Comparison of ENCODE assay signal across 11 cellular contexts in genomic region chr2:36376992-36377738, GRCh38. TPM values are rescaled to one million over a fixed set of nuclear protein-coding genes. Genes with fewer than 3 reads are reported as not detected.
DNase-seq lines count a peak whose midpoint lies in the region; ATAC-seq and TF ChIP-seq lines count a peak whose summit lies in the region.
"Had no signal": no experiment of that assay in that cellular context is flagged by ENCODE, and none has a peak within 500 bp of the region (broad histone marks: within the 10 kb centered on the region; RNA-seq: fewer than 3 reads in every experiment).

No MANE protein-coding gene starts in this region.

- no TSS peak for BruUV-seq in Panc1 (replicated peaks; lab: Mats Ljungman, UMichigan)

- CTCF ChIA-PET in Panc1 (lab: Charles Lee) = interaction anchor here (1.3 kb wide), 1 partner anchor 24 kb away, joined by 7 read pairs; no protein-coding TSS in a partner anchor
- CTCF ChIA-PET in CD4-positive, alpha-beta memory T cell (lab: Charles Lee; ENCODE audit: partially characterized antibody) = interaction anchor here (1.3 kb wide), 1 partner anchor 19 kb away, joined by 3 read pairs; no protein-coding TSS in a partner anchor

- peak; percentile 65 for DNase-seq in ELR (ENCODE audit: low read depth)
- DNase-seq in Panc1 (ENCODE audit: low read depth, low spot score) = no peak
- no peak for DNase-seq in CD4-positive, alpha-beta memory T cell
- DNase-seq in NCI-H146 treated with DMSO at 0.1 percent for 48 hours (lab: John Stamatoyannopoulos, UW; ENCODE audit: unreplicated experiment) = no peak
- no peak for DNase-seq in NCI-H82 (lab: John Stamatoyannopoulos, UW)
- DNase-seq: activated gamma-delta T cell; NCI-H187 treated with DMSO at 0.1 percent for 48 hours; stimulated activated CD4-positive, alpha-beta T cell treated with anti-CD3 and anti-CD28 coated beads, Interleukin-4, amount 100 ng/mL, for 1 hour had no signal

- peaks cover 0 to 4% of the 10 kb centered on the region in 2 donors for H3K27me3 Mint-ChIP-seq in CD4-positive, alpha-beta memory T cell

- no peaks in the 10 kb centered on the region for H3K36me3 Mint-ChIP-seq in CD4-positive, alpha-beta memory T cell

- POLR2A ChIA-PET in Panc1 (lab: Charles Lee) = interaction anchor here (0.7 kb wide), 1 partner anchor 29 kb away, joined by 3 read pairs; no protein-coding TSS in a partner anchor
- POLR2A ChIA-PET in CD4-positive, alpha-beta memory T cell (lab: Charles Lee; ENCODE audit: partially characterized antibody) = no interaction called here

- no peaks in the 10 kb centered on the region for H3K9me3 Mint-ChIP-seq in CD4-positive, alpha-beta memory T cell

- H3K4me1 Mint-ChIP-seq in CD4-positive, alpha-beta memory T cell = peaks cover 6 to 12% (median 8%) of the 10 kb centered on the region in 4 donors

- H3K4me1 ChIP-seq in Panc1 (ENCODE audit: control insufficient read depth, insufficient read depth, low read length) (peaks cover 99% of the 10 kb centered on the region), muscle layer of colon (ENCODE audit: insufficient read depth, low read length) (peaks cover 56% of the 10 kb centered on the region)
- H3K4me1 ChIP-seq in CD4-positive, alpha-beta memory T cell (ENCODE audit: insufficient read depth, low read length) = no peaks in the 10 kb centered on the region

- H3K4me3 Mint-ChIP-seq in CD4-positive, alpha-beta memory T cell = no peak overlapping the region

- H3K36me3 ChIP-seq in Panc1 (ENCODE audit: control insufficient read depth, insufficient read depth, low read length) = no peaks in the 10 kb centered on the region
- peaks cover 9% of the 10 kb centered on the region for H3K36me3 ChIP-seq in muscle layer of colon (ENCODE audit: insufficient read depth, low read length)
- no peaks in the 10 kb centered on the region for H3K36me3 ChIP-seq in CD4-positive, alpha-beta memory T cell (ENCODE audit: insufficient read depth, low read length)

- H3K9me3 ChIP-seq in Panc1 (ENCODE audit: control insufficient read depth, insufficient read depth, low read depth, low read length) = no peaks in the 10 kb centered on the region
- H3K9me3 ChIP-seq in muscle layer of colon (ENCODE audit: low read length) = no peaks in the 10 kb centered on the region
- no peaks in the 10 kb centered on the region for H3K9me3 ChIP-seq in CD4-positive, alpha-beta memory T cell (ENCODE audit: control insufficient read depth in 1 of 2, low read length in 2 of 2)

- H3K27me3 ChIP-seq in Panc1 (ENCODE audit: control insufficient read depth, insufficient read depth, low read length) (no peaks in the 10 kb centered on the region), muscle layer of colon (ENCODE audit: control insufficient read depth in 1 of 2, insufficient read depth in 2 of 2, low read length in 2 of 2) (no peaks in the 10 kb centered on the region)
- H3K27me3 ChIP-seq in CD4-positive, alpha-beta memory T cell (ENCODE audit: insufficient read depth, low read length) = no peaks in the 10 kb centered on the region

- H3K4me3 ChIP-seq in Panc1 (ENCODE audit: low read depth in 2 of 2, low read length in 2 of 2) (no peak overlapping the region; a peak in 1 of 4 replicates), muscle layer of colon (ENCODE audit: low read depth in 1 of 2, low read length in 2 of 2) (no peak overlapping the region)
- H3K4me3 ChIP-seq in CD4-positive, alpha-beta memory T cell (ENCODE audit: low read length in 2 of 2) = no peak overlapping the region

- intact Hi-C loops in Panc1 (cut with micrococcal nuclease; ENCODE audit: unreplicated experiment) = no loop called here
- intact Hi-C loops in CD4-positive, alpha-beta memory T cell (cut with micrococcal nuclease) = no loop called here

- no peak overlapping the region for H3K9ac ChIP-seq in muscle layer of colon (ENCODE audit: low read length)

- H3K27ac ChIP-seq in Panc1 (ENCODE audit: low read length) (peak overlapping the region; percentile 98), muscle layer of colon (ENCODE audit: low read depth, low read length) (peak overlapping the region; percentile 61)
- H3K27ac ChIP-seq in CD4-positive, alpha-beta memory T cell (ENCODE audit: low read depth, low read length) = no peak overlapping the region

- H3K27ac Mint-ChIP-seq in CD4-positive, alpha-beta memory T cell = no peak overlapping the region

- in situ Hi-C loops in Panc1 (cut with HindIII; ENCODE audit: low pct_unique_long_range_greater_than_20kb, low sequenced_read_pairs) = no loop called here

- TF ChIP-seq CTCF in Panc1 (IDR thresholded peaks at IDR 0.05) = peak; percentile 28

- ATAC-seq in Panc1 (peak; percentile 47), esophagus mucosa (peak; percentile 95), HG03520 (IDR thresholded peaks at IDR 0.05; ENCODE audit: unreplicated experiment) (no peak)

RNA-seq across cellular contexts. Expression of gene CRIM1, which starts 21.6 kb away (rescaled TPM):
- total RNA-seq in Panc1 (2021; ENCODE audit: unreplicated experiment) = 290 TPM
- polyA plus RNA-seq in Panc1 (2012; ENCODE audit: insufficient read length) = 285 TPM
- total RNA-seq in esophagus mucosa = 15.2 TPM
- total RNA-seq in CD4-positive, alpha-beta memory T cell = 10 to 100 TPM in 1 of 2 experiments, 1 to 10 TPM in 1; 6.8 to 12.0 TPM
- under 1 TPM in 1 of 2 donors, not detected in 1; 0.91 TPM for polyA plus RNA-seq in CD4-positive, alpha-beta memory T cell

Comparison
In these comparisons a context has a peak if more than half of its experiments do, and no peak if none do; other contexts are left out.
1. RNA of gene CRIM1, which starts 21.6 kb away (total RNA-seq): 290 TPM in Panc1 (single experiment); 15.2 TPM in esophagus mucosa (single experiment) and 6.8 to 12.0 TPM in CD4-positive, alpha-beta memory T cell; every median in the first group is over 10 times any median in the second.